Comparison of ENCODE assay signal across 9 cellular contexts in the genomic region with DNA sequence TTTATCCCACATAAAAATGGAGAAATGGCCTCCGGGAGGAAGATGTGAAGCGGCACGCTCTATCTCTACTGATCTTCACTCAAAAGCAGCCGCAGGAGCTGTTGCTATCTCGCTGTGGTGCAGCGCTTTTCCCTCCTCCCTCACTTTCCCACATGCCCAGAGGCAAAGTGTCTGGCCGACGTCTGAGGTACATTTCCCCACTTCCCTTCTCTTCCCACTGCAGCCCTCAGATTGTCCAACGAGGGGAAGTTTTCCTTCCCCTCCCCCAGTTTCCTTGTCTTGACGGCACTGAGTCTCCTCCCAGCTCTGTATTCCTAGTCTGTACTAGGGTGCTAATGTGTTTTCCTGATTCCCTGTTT. TPM values are rescaled to one million over a fixed set of nuclear protein-coding genes. Genes with fewer than 3 reads are reported as not detected.
A peak's percentile ranks its signal among the peaks of the same experiment; 100 is the strongest.
DNase-seq lines count a peak whose midpoint lies in the region; ATAC-seq, FAIRE-seq and TF ChIP-seq lines count a peak whose summit lies in the region.
"Had no signal": no experiment of that assay in that cellular context is flagged by ENCODE, and none has a peak within 500 bp of the region (broad histone marks: within the 10 kb centered on the region; RNA-seq: fewer than 3 reads in every experiment).

No MANE protein-coding gene starts in this region.

- H2BK12ac ChIP-seq in trophoblast cell (ENCODE audit: low read length): peak overlapping the region; percentile 30

- H3K79me1 ChIP-seq in trophoblast cell (ENCODE audit: low read length): peaks cover 6% of the 10 kb centered on the region

- peaks cover 6% of the 10 kb centered on the region for H3K79me2 ChIP-seq in trophoblast cell (ENCODE audit: control insufficient read depth, insufficient read depth, low read length, poor library complexity)

- peak overlapping the region; percentile 63 for H4K91ac ChIP-seq in trophoblast cell (ENCODE audit: low read depth, low read length)

- no peak for TF ChIP-seq CTCF in foreskin fibroblast (IDR thresholded peaks at IDR 0.05; ENCODE audit: low read depth, low read length)

- peak overlapping the region; percentile 38 for H2BK120ac ChIP-seq in trophoblast cell (ENCODE audit: insufficient read depth, low read length, poor library complexity)

- no peak overlapping the region for H3K14ac ChIP-seq in trophoblast cell (ENCODE audit: low read length)

- DNase-seq in G401 (ENCODE audit: low spot score) (peak; percentile 6), SJSA1 (ENCODE audit: low read depth in 1 of 2, low spot score in 2 of 2) (peak in 1 of 2 experiments; percentile 11), foreskin fibroblast (peak; percentile 7 to 59), trophoblast cell (peak; percentile 30 to 36), GM12891 (ENCODE audit: insufficient read length, low spot score) (no peak), NCI-H748 treated with DMSO at 0.1 percent for 48 hours (lab: John Stamatoyannopoulos, UW) (no peak), NCI-H2029 treated with DMSO at 0.1 percent for 48 hours (lab: John Stamatoyannopoulos, UW) (no peak)

- peaks cover 62% of the 10 kb centered on the region for H3K27me3 ChIP-seq in SJSA1 (replicated peaks)
- H3K27me3 ChIP-seq in trophoblast cell (ENCODE audit: insufficient read depth, low read length): no peaks in the 10 kb centered on the region

- no peaks in the 10 kb centered on the region for H3K9me3 ChIP-seq in SJSA1 (replicated peaks)
- H3K9me3 ChIP-seq in trophoblast cell (ENCODE audit: insufficient read depth, low read depth, low read length): no peaks in the 10 kb centered on the region

- peak overlapping the region; percentile 73 for H4K8ac ChIP-seq in trophoblast cell (ENCODE audit: low read depth, low read length)

- H3K4me3 ChIP-seq in SJSA1 (peak overlapping the region; percentile 26), foreskin fibroblast (ENCODE audit: low read depth in 1 of 2, low read length in 2 of 2) (peak overlapping the region; percentile 62 to 64), trophoblast cell (ENCODE audit: low read depth, low read length) (peak overlapping the region; percentile 64)

- TF ChIP-seq POLR2A in GM12891 (IDR thresholded peaks at IDR 0.05; ENCODE audit: low read depth, low read length): no peak

- H3K4ac ChIP-seq in trophoblast cell (ENCODE audit: low read depth, low read length): no peak overlapping the region

- peak overlapping the region; percentile 67 for H3K4me2 ChIP-seq in trophoblast cell (ENCODE audit: low read length)

- H3K18ac ChIP-seq in trophoblast cell (ENCODE audit: low read length): no peak overlapping the region

- H2AFZ ChIP-seq in trophoblast cell (ENCODE audit: insufficient read depth, low read length, poor library complexity): no peak overlapping the region

- H2AK5ac ChIP-seq in trophoblast cell (ENCODE audit: low read length): no peak overlapping the region

- H4K12ac ChIP-seq in trophoblast cell (ENCODE audit: low read depth, low read length): no peak overlapping the region

- H3K9ac ChIP-seq in trophoblast cell (ENCODE audit: low read length): no peak overlapping the region

- H3K27ac ChIP-seq in SJSA1 (no peak overlapping the region), trophoblast cell (ENCODE audit: low read depth, low read length) (peak overlapping the region; percentile 83)

- in situ Hi-C loops in G401 (cut with HindIII; ENCODE audit: low sequenced_read_pairs): no loop called here

- no peak overlapping the region for H3K23ac ChIP-seq in trophoblast cell (ENCODE audit: low read length)

- H3K4me1 ChIP-seq in SJSA1 (replicated peaks) (peaks cover 11% of the 10 kb centered on the region), trophoblast cell (ENCODE audit: control insufficient read depth in 1 of 2, insufficient read depth in 2 of 2, low read length in 2 of 2) (peaks cover 6 to 7% of the 10 kb centered on the region in 2 experiments)

- ATAC-seq in HG03139 (IDR thresholded peaks at IDR 0.05; ENCODE audit: unreplicated experiment): no peak

- FAIRE-seq in GM12891 (lab: Jason Lieb, UNC): no peak
- FAIRE-seq: endometrium had no signal

- H2BK5ac ChIP-seq in trophoblast cell (ENCODE audit: low read depth, low read length, poor library complexity): peak overlapping the region; percentile 34

- H3K36me3 ChIP-seq in SJSA1 (no peaks in the 10 kb centered on the region), trophoblast cell (ENCODE audit: control insufficient read depth in 1 of 2, insufficient read depth in 2 of 2, low read length in 2 of 2) (no peaks in the 10 kb centered on the region)

- WGBS in trophoblast cell (ENCODE audit: extremely low coverage, insufficient coverage, insufficient read length): no CpG with 5 or more reads among the region's 10 CpGs

TF ChIP-seq in GM12891, 5 proteins besides CTCF, POLR2A, EP300 and RAD21:
- no peak for TF ChIP-seq PAX5 (IDR thresholded peaks at IDR 0.05; ENCODE audit: insufficient read depth, low read length, severe bottlenecking)
- TF ChIP-seq POLR2AphosphoS5 (IDR thresholded peaks at IDR 0.05; ENCODE audit: low read depth, low read length): no peak
- TF ChIP-seq TAF1 (IDR thresholded peaks at IDR 0.05; ENCODE audit: low read depth, low read length): no peak
- TF ChIP-seq SPI1 (IDR thresholded peaks at IDR 0.05; ENCODE audit: low read depth, low read length): no peak
- no peak for TF ChIP-seq POU2F2 (IDR thresholded peaks at IDR 0.05; ENCODE audit: low read depth, low read length)

RNA-seq across cellular contexts. Expression of a gene that starts 0.7 kb away (rescaled TPM):
- total RNA-seq in G401 (2014; rRNA removed; shearing (Covaris generic)): not detected in 2 replicates
- total RNA-seq in SJSA1 (2014; rRNA removed; shearing (Covaris generic)): 0.16 and 0.42 TPM in 2 replicates
- 2.1 and 2.2 TPM in 2 replicates for polyA plus RNA-seq in trophoblast cell (2013)
- 0.03 TPM for polyA plus RNA-seq in GM12891 (2012; ENCODE audit: low read depth, missing spikeins)

Comparison
In these comparisons a context has a peak if more than half of its experiments do, and no peak if none do; other contexts are left out.
1. DNase-seq: peak in G401 (single experiment), foreskin fibroblast (2 of 2) and trophoblast cell (2 of 2); none in GM12891 (single experiment), NCI-H748 treated with DMSO at 0.1 percent for 48 hours (single experiment) and NCI-H2029 treated with DMSO at 0.1 percent for 48 hours (single experiment).
2. Peak in every context shown above with its lines, with median percentiles within 50 percentile points of each other: H3K4me3 ChIP-seq.